ENCODE assay signal across 11 cellular contexts in the genomic region with DNA sequence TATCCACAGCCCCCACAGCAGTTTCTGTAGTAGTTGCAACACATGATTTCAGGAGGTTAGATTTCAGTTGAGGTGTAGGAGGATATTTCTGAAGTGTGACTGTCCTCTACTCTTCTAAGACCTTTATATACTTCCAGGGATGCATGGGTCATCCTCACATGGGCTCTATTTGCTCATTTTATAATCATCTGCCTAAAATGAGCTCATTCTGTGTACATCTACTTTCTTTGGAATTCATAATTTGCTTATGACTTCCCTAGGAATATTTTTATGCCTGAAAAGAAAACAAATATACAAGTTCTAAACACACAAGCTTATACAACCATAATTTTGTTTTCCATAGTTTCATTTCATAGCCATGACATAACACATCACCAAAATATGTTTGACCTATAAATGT. TPM values are rescaled to one million over a fixed set of nuclear protein-coding genes. Genes with fewer than 3 reads are reported as not detected.
"Had no signal": no experiment of that assay in that cellular context is flagged by ENCODE, and none has a peak within 500 bp of the region (broad histone marks: within the 10 kb centered on the region; RNA-seq: fewer than 3 reads in every experiment).

A gene (minus strand): TSS at position 101 of the 400 bp plus-strand sequence. CDS start 57 bp downstream, at position 44.

- DNase-seq: GM23248, GOT3, H7, HCEC 1CT, HFFc6 had no signal

- H3K9me3 Mint-ChIP-seq: GM23338 had no signal

- H3K4me3 Mint-ChIP-seq: GM23338, HFFc6 had no signal

- H3K27ac ChIP-seq: GM23248 had no signal

- ATAC-seq: GM23338, HCT116 had no signal

- H3K4me1 Mint-ChIP-seq: GM23338 had no signal

- H3K4me1 ChIP-seq: HAP-1 had no signal

- H3K27ac Mint-ChIP-seq: GM23338, HFFc6 had no signal

- FAIRE-seq: H1, H54 had no signal

- H2AFZ ChIP-seq: GM23248, GM23338 had no signal

- H3K4me2 ChIP-seq: GM23338 had no signal

- H3K9ac ChIP-seq: GM23248 had no signal

RNA-seq across cellular contexts. Expression of the gene that starts here (rescaled TPM):
- total RNA-seq: GM23248, GM23338, H1, H4, H7, HFFc6 had no signal
